Comparison of ENCODE assay signal across 15 cellular contexts in the genomic region with DNA sequence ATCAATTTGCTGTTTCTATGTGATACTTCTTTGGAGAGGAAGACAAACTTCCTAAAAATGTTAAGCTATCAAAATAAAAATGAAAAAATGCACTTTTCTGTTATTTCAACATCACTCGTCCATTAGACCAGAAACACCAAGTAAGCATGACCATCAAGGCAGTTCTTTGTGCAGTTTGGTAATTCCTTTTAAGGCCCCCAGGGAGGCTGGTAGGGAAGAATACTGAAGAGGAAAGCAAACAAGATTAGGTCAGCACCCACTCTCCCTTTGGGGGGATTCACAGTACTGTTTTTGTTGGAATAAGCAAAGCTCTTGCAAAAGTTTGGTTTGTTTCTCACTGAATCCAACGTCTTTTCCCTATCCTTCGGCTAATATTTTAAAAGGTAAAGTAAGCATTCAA.
DNase-seq lines count a peak whose midpoint lies in the region; ATAC-seq and TF ChIP-seq lines count a peak whose summit lies in the region.
"Had no signal": no experiment of that assay in that cellular context is flagged by ENCODE, and none has a peak within 500 bp of the region (broad histone marks: within the 10 kb centered on the region; RNA-seq: fewer than 3 reads in every experiment).

No MANE protein-coding gene starts in this region.

- H3K36me3 ChIP-seq in heart left ventricle (no peaks in the 10 kb centered on the region), SJCRH30 (no peaks in the 10 kb centered on the region)

- H3K9me3 Mint-ChIP-seq in activated T-helper 2 cell treated with anti-CD3 and anti-CD28 coated beads, Interferon-gamma antibody, Interleukin-2, Interleukin-4, amounts not matched to agents 10 μg/mL and 5 μg/mL and 100 μg/mL, durations not matched to agents 14 hours and 24 hours and 36 hours: peaks cover 3% of the 10 kb centered on the region

- ATAC-seq in left ventricle myocardium superior: peak; percentile 23
- ATAC-seq in heart left ventricle: no peak
- ATAC-seq: GM23338 had no signal

- H3K27me3 ChIP-seq in heart left ventricle: no peaks in the 10 kb centered on the region
- H3K27me3 ChIP-seq in SJCRH30: no peaks in the 10 kb centered on the region

- no peak overlapping the region for H3K27ac ChIP-seq in heart left ventricle
- H3K27ac ChIP-seq in SJCRH30: no peak overlapping the region
- H3K27ac ChIP-seq: C4-2B had no signal

- intact Hi-C loops in left ventricle myocardium superior (cut with micrococcal nuclease): no loop called here
- intact Hi-C loops in heart left ventricle (cut with DNase I): no loop called here
- intact Hi-C loops in activated T-helper 2 cell treated with anti-CD3 and anti-CD28 coated beads, Interferon-gamma antibody, Interleukin-2, Interleukin-4, amounts not matched to agents 10 μg/mL and 5 μg/mL and 100 μg/mL, durations not matched to agents 14 hours and 24 hours and 36 hours (cut with micrococcal nuclease): no loop called here

- H3K27ac Mint-ChIP-seq in activated T-helper 2 cell treated with anti-CD3 and anti-CD28 coated beads, Interferon-gamma antibody, Interleukin-2, Interleukin-4, amounts not matched to agents 10 μg/mL and 5 μg/mL and 100 μg/mL, durations not matched to agents 14 hours and 24 hours and 36 hours: no peak overlapping the region
- H3K27ac Mint-ChIP-seq: B cell; CD4-positive, alpha-beta T cell; GM23338 had no signal

- H3K9me3 ChIP-seq in heart left ventricle: peaks cover 0 to 12% (median 0%) of the 10 kb centered on the region in 12 donors
- H3K9me3 ChIP-seq in SJCRH30 (replicated peaks): no peaks in the 10 kb centered on the region

- H3K4me3 Mint-ChIP-seq in activated T-helper 2 cell treated with anti-CD3 and anti-CD28 coated beads, Interferon-gamma antibody, Interleukin-2, Interleukin-4, amounts not matched to agents 10 μg/mL and 5 μg/mL and 100 μg/mL, durations not matched to agents 14 hours and 24 hours and 36 hours (ENCODE audit: low read depth): no peak overlapping the region
- H3K4me3 Mint-ChIP-seq: B cell; CD4-positive, alpha-beta T cell; GM23338 had no signal

- TF ChIP-seq CTCF in heart left ventricle (IDR thresholded peaks at IDR 0.05): no peak

- H3K4me1 ChIP-seq in heart left ventricle (no peaks in the 10 kb centered on the region), SJCRH30 (no peaks in the 10 kb centered on the region)

- H3K36me3 Mint-ChIP-seq in activated T-helper 2 cell treated with anti-CD3 and anti-CD28 coated beads, Interferon-gamma antibody, Interleukin-2, Interleukin-4, amounts not matched to agents 10 μg/mL and 5 μg/mL and 100 μg/mL, durations not matched to agents 14 hours and 24 hours and 36 hours (ENCODE audit: low read depth): no peaks in the 10 kb centered on the region

- no peaks in the 10 kb centered on the region for H3K27me3 Mint-ChIP-seq in activated T-helper 2 cell treated with anti-CD3 and anti-CD28 coated beads, Interferon-gamma antibody, Interleukin-2, Interleukin-4, amounts not matched to agents 10 μg/mL and 5 μg/mL and 100 μg/mL, durations not matched to agents 14 hours and 24 hours and 36 hours (ENCODE audit: low read depth)
- H3K27me3 Mint-ChIP-seq: B cell; CD4-positive, alpha-beta T cell had no signal

- TF ChIP-seq POLR2A in heart left ventricle (IDR thresholded peaks at IDR 0.05): no peak

- DNase-seq in left ventricle myocardium superior (no peak), heart left ventricle (no peak), SJCRH30 (peak; percentile 6 to 25), kidney glomerular epithelial cell (lab: John Stamatoyannopoulos, UW) (peak; percentile 12), T-helper 9 cell (no peak), RPMI8226 (no peak)
- no peak for DNase-seq in activated T-helper 2 cell treated with anti-CD3 and anti-CD28 coated beads, Interferon-gamma antibody, Interleukin-2, Interleukin-4, amounts not matched to agents 10 μg/mL and 5 μg/mL and 100 μg/mL, durations not matched to agents 14 hours and 24 hours and 36 hours (ENCODE audit: low spot score)
- DNase-seq: CD4-positive, alpha-beta T cell; DMS153; DMS79; GDM1; HCEC 1CT had no signal

- no peaks in the 10 kb centered on the region for H3K4me1 Mint-ChIP-seq in activated T-helper 2 cell treated with anti-CD3 and anti-CD28 coated beads, Interferon-gamma antibody, Interleukin-2, Interleukin-4, amounts not matched to agents 10 μg/mL and 5 μg/mL and 100 μg/mL, durations not matched to agents 14 hours and 24 hours and 36 hours (ENCODE audit: low read depth)
- H3K4me1 Mint-ChIP-seq: B cell, GM23338 had no signal

- H3K4me3 ChIP-seq in heart left ventricle (no peak overlapping the region), SJCRH30 (no peak overlapping the region)
- H3K4me3 ChIP-seq: GM23338 had no signal

- 62 to 82% (median 78%) methylated on average over 3 of the region's 3 CpGs for WGBS in heart left ventricle, 4 donors

Comparison
In these comparisons a context has a peak if more than half of its experiments do, and no peak if none do; other contexts are left out.
1. DNase-seq: peak in SJCRH30 (2 of 2) and kidney glomerular epithelial cell (single experiment); none in left ventricle myocardium superior (single experiment), heart left ventricle (0 of 5), activated T-helper 2 cell treated with anti-CD3 and anti-CD28 coated beads, Interferon-gamma antibody, Interleukin-2, Interleukin-4, amounts not matched to agents 10 μg/mL and 5 μg/mL and 100 μg/mL, durations not matched to agents 14 hours and 24 hours and 36 hours (single experiment), T-helper 9 cell (single experiment) and RPMI8226 (single experiment).